ENCODE assay signal across 8 cellular contexts in genomic region chr11:18384157-18384641, GRCh38. TPM values are rescaled to one million over a fixed set of nuclear protein-coding genes. Genes with fewer than 3 reads are reported as not detected.
DNase-seq lines count a peak whose midpoint lies in the region; ATAC-seq and TF ChIP-seq lines count a peak whose summit lies in the region.

No MANE protein-coding gene starts in this region.

- TF ChIP-seq POLR2A in body of pancreas (IDR thresholded peaks at IDR 0.05): peak in 2 of 3 donors; percentile 27 to 46

- no peak overlapping the region for H3K4me3 ChIP-seq in body of pancreas

- H3K36me3 ChIP-seq in body of pancreas (replicated peaks in 1 of 2; ENCODE audit: insufficient read depth in 1 of 2, low read depth in 2 of 2): no peaks in the 10 kb centered on the region

- in situ Hi-C loops in GM13977 (cut with MboI; ENCODE audit: low pct_unique_long_range_greater_than_20kb, low sequenced_read_pairs, unreplicated experiment): no loop called here

- H3K27me3 ChIP-seq in body of pancreas: no peaks in the 10 kb centered on the region

- WGBS in body of pancreas, 2 donors: 9 to 27% methylated on average over 3 of the region's 3 CpGs

- peak overlapping the region; percentile 89 to 95 (median 90) for H3K27ac ChIP-seq in body of pancreas

- TF ChIP-seq CTCF in body of pancreas (IDR thresholded peaks at IDR 0.05): no peak
- TF ChIP-seq CTCF in GM13977 (IDR thresholded peaks at IDR 0.05; ENCODE audit: extremely low read depth, insufficient read depth, missing control alignments): no peak

- peaks cover 25% of the 10 kb centered on the region for H3K4me1 ChIP-seq in body of pancreas

- peak; percentile 10 for DNase-seq in stimulated activated CD4-positive, alpha-beta T cell treated with anti-CD3 and anti-CD28 coated beads, Interleukin-1b, Interleukin-23, amount 100 ng/mL, for 48 hours
- DNase-seq in stimulated activated CD4-positive, alpha-beta T cell treated with anti-CD3 and anti-CD28 coated beads, Interleukin-4, amount 100 ng/mL, for 4 hours: no peak
- DNase-seq in NCI-H226 (peak; percentile 94), body of pancreas (peak; percentile 56 to 80 (median 71)), islet precursor cell (peak; percentile 88), GM13977 (ENCODE audit: low spot score) (no peak)
- no peak for DNase-seq in stimulated activated naive CD8-positive, alpha-beta T cell treated with anti-CD3 and anti-CD28 coated beads, Interleukin-15, Interleukin-2, amounts not matched to agents 100 U/mL and 50 U/mL, for 24 hours

- intact Hi-C loops in body of pancreas (cut with DNase I): no loop called here

- ATAC-seq in HG02798 (IDR thresholded peaks at IDR 0.05; ENCODE audit: poor library complexity, unreplicated experiment): peak; percentile 36
- peak; percentile 79 for ATAC-seq in body of pancreas
- ATAC-seq in stimulated activated naive CD8-positive, alpha-beta T cell treated with anti-CD3 and anti-CD28 coated beads, Interleukin-15, Interleukin-2, amounts not matched to agents 100 U/mL and 50 U/mL, for 24 hours: peak; percentile 5

- H3K9me3 ChIP-seq in body of pancreas: no peaks in the 10 kb centered on the region

RNA-seq across cellular contexts. Expression of gene LDHA, which starts 10.2 kb away (rescaled TPM):
- 100 to 1,000 TPM in 1 of 2 donors, 10 to 100 TPM in 1; 94.6 to 147 TPM for total RNA-seq in body of pancreas

RNA-seq across cellular contexts. Expression of gene LDHC, which starts 27.9 kb away (rescaled TPM):
- total RNA-seq in body of pancreas: not detected

Comparison
In these comparisons a context has a peak if more than half of its experiments do, and no peak if none do; other contexts are left out.
1. DNase-seq: peak in stimulated activated CD4-positive, alpha-beta T cell treated with anti-CD3 and anti-CD28 coated beads, Interleukin-1b, Interleukin-23, amount 100 ng/mL, for 48 hours (single experiment), NCI-H226 (single experiment), body of pancreas (4 of 4) and islet precursor cell (single experiment); none in stimulated activated CD4-positive, alpha-beta T cell treated with anti-CD3 and anti-CD28 coated beads, Interleukin-4, amount 100 ng/mL, for 4 hours (0 of 2), stimulated activated naive CD8-positive, alpha-beta T cell treated with anti-CD3 and anti-CD28 coated beads, Interleukin-15, Interleukin-2, amounts not matched to agents 100 U/mL and 50 U/mL, for 24 hours (single experiment) and GM13977 (single experiment).
2. ATAC-seq: peak in every context shown above with its lines; median percentile 79 in body of pancreas; 36 in HG02798; 5 in stimulated activated naive CD8-positive, alpha-beta T cell treated with anti-CD3 and anti-CD28 coated beads, Interleukin-15, Interleukin-2, amounts not matched to agents 100 U/mL and 50 U/mL, for 24 hours.